8 cellular contexts compared by ENCODE assay signal in genomic region chr11:76918941-76919386, GRCh38. TPM values are rescaled to one million over a fixed set of nuclear protein-coding genes. Genes with fewer than 3 reads are reported as not detected.
A peak's percentile ranks its signal among the peaks of the same experiment; 100 is the strongest.
DNase-seq lines count a peak whose midpoint lies in the region; ATAC-seq, FAIRE-seq and TF ChIP-seq lines count a peak whose summit lies in the region.

No MANE protein-coding gene starts in this region.

- H3K4me1 Mint-ChIP-seq in activated B cell treated with CpG ODN at 0.5 μM for 24 hours, result peaks cover 7% of the 10 kb centered on the region

- no peak overlapping the region for H3K4me3 ChIP-seq in AG09309 (ENCODE audit: control insufficient read depth, low read depth, low read length)
- H3K4me3 ChIP-seq in effector memory CD4-positive, alpha-beta T cell (ENCODE audit: insufficient read depth, low read depth, low read length, poor library complexity, severe bottlenecking), result no peak overlapping the region

- no peaks in the 10 kb centered on the region for H3K27me3 Mint-ChIP-seq in activated B cell treated with CpG ODN at 0.5 μM for 24 hours

- H3K4me1 ChIP-seq in effector memory CD4-positive, alpha-beta T cell (ENCODE audit: control insufficient read depth, insufficient read depth, low read length, poor library complexity, severe bottlenecking), result no peaks in the 10 kb centered on the region

- H3K36me3 ChIP-seq in effector memory CD4-positive, alpha-beta T cell (ENCODE audit: control insufficient read depth, insufficient read depth, low read length), result no peaks in the 10 kb centered on the region

- ATAC-seq in activated B cell treated with CpG ODN at 0.5 μM for 24 hours (ENCODE audit: low read depth), result no peak
- peak; percentile 94 for ATAC-seq in Right ventricle myocardium superior (ENCODE audit: poor library complexity)
- no peak for ATAC-seq in HG03175 (IDR thresholded peaks at IDR 0.05; ENCODE audit: unreplicated experiment)

- CTCF ChIA-PET in activated B cell treated with CpG ODN at 0.5 μM for 24 hours (lab: Charles Lee), result interaction anchor here (0.9 to 4.9 kb wide), 16 partner anchors 12 to 197 kb away, joined by 3 to 65 read pairs (median 7); no protein-coding TSS in a partner anchor

- TF ChIP-seq CTCF in AG09309 (IDR thresholded peaks at IDR 0.05; ENCODE audit: control insufficient read depth, insufficient read depth, low read depth, low read length, missing control alignments), result peak; percentile 71
- peak; percentile 14 for TF ChIP-seq CTCF in activated B cell treated with CpG ODN at 0.5 μM for 24 hours (IDR thresholded peaks at IDR 0.05)

- H3K27ac ChIP-seq in effector memory CD4-positive, alpha-beta T cell (ENCODE audit: insufficient read depth, low read length, poor library complexity, severe bottlenecking), result no peak overlapping the region

- no peaks in the 10 kb centered on the region for H3K36me3 Mint-ChIP-seq in activated B cell treated with CpG ODN at 0.5 μM for 24 hours (ENCODE audit: low read depth)

- no peak overlapping the region for H3K4me3 Mint-ChIP-seq in activated B cell treated with CpG ODN at 0.5 μM for 24 hours

- intact Hi-C loops in activated B cell treated with CpG ODN at 0.5 μM for 24 hours (cut with micrococcal nuclease) (loop anchor here (1.0 kb wide), 3 partner anchors 112 to 185 kb away; no protein-coding TSS in a partner anchor), Right ventricle myocardium superior (cut with DNase I) (loop anchor here (5.0 to 10.0 kb wide), 2 partner anchors 54 to 182 kb away; partner anchors contain the start of gene ACER3)

- FAIRE-seq in GM18507 (lab: Jason Lieb, UNC), result peak; percentile 47

- H3K9me3 Mint-ChIP-seq in activated B cell treated with CpG ODN at 0.5 μM for 24 hours, result no peaks in the 10 kb centered on the region

- no peak overlapping the region for H3K27ac Mint-ChIP-seq in activated B cell treated with CpG ODN at 0.5 μM for 24 hours

- H3K9me3 ChIP-seq in effector memory CD4-positive, alpha-beta T cell (ENCODE audit: control insufficient read depth, low read length), result no peaks in the 10 kb centered on the region

- DNase-seq in AG09309 (ENCODE audit: low read depth) (peak; percentile 32), GM18507 (ENCODE audit: extremely low spot score, insufficient read length, low read depth) (no peak), NCI-H2196 (lab: John Stamatoyannopoulos, UW; ENCODE audit: unreplicated experiment) (peak; percentile 74), activated B cell treated with CpG ODN at 0.5 μM for 24 hours (no peak), Right ventricle myocardium superior (no peak), retina (peak; percentile 43)
- DNase-seq in effector memory CD4-positive, alpha-beta T cell, result no peak

- H3K27me3 ChIP-seq in effector memory CD4-positive, alpha-beta T cell (replicated peaks; ENCODE audit: control insufficient read depth, insufficient read depth, low read length, poor library complexity, severe bottlenecking), result no peaks in the 10 kb centered on the region

- POLR2A ChIA-PET in activated B cell treated with CpG ODN at 0.5 μM for 24 hours (lab: Charles Lee), result no interaction called here

RNA-seq across cellular contexts. Expression of gene ACER3, which starts 58.2 kb away (rescaled TPM):
- total RNA-seq in activated B cell treated with CpG ODN at 0.5 μM for 24 hours (11.8 and 12.4 TPM in 2 replicates), Right ventricle myocardium superior (10.3 TPM)

Comparison
In these comparisons a context has a peak if more than half of its experiments do, and no peak if none do; other contexts are left out.
1. DNase-seq: peak in AG09309 (single experiment), NCI-H2196 (single experiment) and retina (single experiment); none in GM18507 (single experiment), activated B cell treated with CpG ODN at 0.5 μM for 24 hours (single experiment), Right ventricle myocardium superior (single experiment) and effector memory CD4-positive, alpha-beta T cell (0 of 3).